8 cellular contexts compared by ENCODE assay signal in the genomic region with DNA sequence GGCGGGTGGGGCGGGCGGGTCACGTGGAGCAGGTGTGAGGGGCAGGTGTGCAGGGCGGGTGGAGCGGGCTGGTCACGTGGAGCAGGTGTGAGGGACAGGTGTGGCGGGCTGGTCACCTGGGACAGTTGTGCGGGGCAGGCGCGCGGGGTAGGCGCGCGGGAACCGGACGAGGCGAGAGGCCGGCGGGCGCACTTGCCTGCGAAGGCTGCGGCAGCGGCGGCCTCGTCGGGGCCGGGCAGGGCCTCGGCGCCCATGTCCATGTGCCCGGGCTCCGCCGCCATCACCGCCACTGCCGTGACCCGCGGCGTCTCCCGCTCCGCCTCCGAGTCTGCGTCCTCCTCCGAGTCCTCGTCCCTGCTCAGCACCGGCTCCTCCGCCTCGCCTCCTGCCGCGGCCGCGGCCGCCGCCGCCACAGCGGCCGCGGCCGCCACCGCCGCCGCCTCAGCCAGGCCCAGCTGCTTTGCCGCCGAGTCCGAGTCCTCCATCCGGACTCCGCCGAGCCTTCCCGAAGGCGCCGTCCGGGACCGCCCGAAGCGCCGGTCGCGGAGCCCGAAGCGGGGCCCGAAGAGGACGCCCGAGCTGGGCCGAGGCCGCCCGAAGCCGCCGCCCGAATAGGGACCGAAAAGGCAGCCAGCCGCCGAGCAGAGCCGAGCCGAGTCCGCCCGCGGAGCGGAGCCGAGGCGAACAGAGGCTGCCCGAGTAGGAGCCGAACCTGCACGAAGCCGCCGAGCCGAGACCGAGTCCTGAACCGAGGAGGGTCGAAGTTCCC. TPM values are rescaled to one million over a fixed set of nuclear protein-coding genes. Genes with fewer than 3 reads are reported as not detected.
DNase-seq lines count a peak whose midpoint lies in the region; ATAC-seq lines count a peak whose summit lies in the region.

A gene with protein sequence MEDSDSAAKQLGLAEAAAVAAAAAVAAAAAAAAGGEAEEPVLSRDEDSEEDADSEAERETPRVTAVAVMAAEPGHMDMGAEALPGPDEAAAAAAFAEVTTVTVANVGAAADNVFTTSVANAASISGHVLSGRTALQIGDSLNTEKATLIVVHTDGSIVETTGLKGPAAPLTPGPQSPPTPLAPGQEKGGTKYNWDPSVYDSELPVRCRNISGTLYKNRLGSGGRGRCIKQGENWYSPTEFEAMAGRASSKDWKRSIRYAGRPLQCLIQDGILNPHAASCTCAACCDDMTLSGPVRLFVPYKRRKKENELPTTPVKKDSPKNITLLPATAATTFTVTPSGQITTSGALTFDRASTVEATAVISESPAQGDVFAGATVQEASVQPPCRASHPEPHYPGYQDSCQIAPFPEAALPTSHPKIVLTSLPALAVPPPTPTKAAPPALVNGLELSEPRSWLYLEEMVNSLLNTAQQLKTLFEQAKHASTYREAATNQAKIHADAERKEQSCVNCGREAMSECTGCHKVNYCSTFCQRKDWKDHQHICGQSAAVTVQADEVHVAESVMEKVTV (minus strand): TSS at position 660 of the 769 bp plus-strand sequence. CDS start 175 bp downstream, at position 485.

- ATAC-seq in GM21381 (IDR thresholded peaks at IDR 0.05; ENCODE audit: unreplicated experiment) = peak; percentile 74

- in situ Hi-C loops in endometrial microvascular endothelial cells (cut with HindIII; ENCODE audit: inconsistent ontology term, low pct_unique_long_range_greater_than_20kb, low sequenced_read_pairs) = no loop called here

- peak; percentile 97 for DNase-seq in COR-L47 (lab: John Stamatoyannopoulos, UW)
- peak in 74 of 76 experiments; percentile 46 to 99 (median 97) for DNase-seq in HUDEP-2 (lab: John Stamatoyannopoulos, UW; ENCODE audit: unreplicated experiment in 76 of 76)
- DNase-seq in NOMO-1 treated with dmso at 0.1 percent for 144 hours (lab: John Stamatoyannopoulos, UW; ENCODE audit: unreplicated experiment) = peak; percentile 97
- peak; percentile 98 for DNase-seq in activated CD8-positive, alpha-beta memory T cell treated with anti-CD3 and anti-CD28 coated beads, Interleukin-2, amount 50 U/mL, for 24 hours (ENCODE audit: extremely low read depth)
- DNase-seq in mesenteric fat pad (ENCODE audit: low spot score) = peak; percentile 100
- peak; percentile 96 for DNase-seq in stimulated activated CD8-positive, alpha-beta memory T cell treated with anti-CD3 and anti-CD28 coated beads, Interleukin-15, amount 100 ng/mL, for 24 hours (ENCODE audit: low read depth)

RNA-seq across cellular contexts. Expression of the gene that starts here (rescaled TPM):
- total RNA-seq in endometrial microvascular endothelial cells (ENCODE audit: inconsistent ontology term) (28.2 TPM), mesenteric fat pad (25.9 TPM)

Comparison
In these comparisons a context has a peak if more than half of its experiments do, and no peak if none do; other contexts are left out.
1. Peak in every context shown above with its lines: DNase-seq and ATAC-seq.